In the genomic region with DNA sequence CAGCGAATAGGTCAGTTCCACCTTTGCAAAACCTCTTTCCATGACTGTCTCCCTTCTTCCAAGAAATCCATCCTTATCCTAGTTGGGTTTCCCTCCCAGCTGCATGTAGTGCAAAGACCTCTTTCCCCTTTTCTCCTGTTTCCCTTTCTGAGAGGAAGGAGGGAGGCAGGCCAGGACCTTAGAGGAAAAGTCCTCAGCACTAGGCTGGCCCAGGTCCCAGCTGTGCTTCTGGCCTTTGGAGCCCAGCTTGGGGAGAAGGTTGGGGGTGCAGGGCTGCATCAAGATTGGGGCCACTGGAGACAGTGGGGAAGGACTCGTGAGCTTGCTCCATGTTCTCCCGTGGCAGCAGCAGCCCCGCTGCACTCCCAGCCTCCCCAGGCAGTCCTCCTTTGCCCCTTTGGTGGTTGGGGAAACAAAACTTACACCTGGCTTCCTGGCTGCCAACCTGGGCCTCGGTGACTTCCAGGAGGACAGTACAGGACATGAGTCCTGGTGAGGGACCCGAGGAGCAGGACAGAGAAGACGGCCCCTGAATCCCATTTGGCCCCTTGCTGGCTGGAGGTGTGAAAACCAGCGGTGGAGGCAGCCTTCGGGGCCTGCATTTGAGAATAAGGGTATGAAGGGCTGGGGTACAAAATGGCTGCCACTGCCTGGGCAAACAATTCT, we compare ENCODE assay signal across 8 cellular contexts. TPM values are rescaled to one million over a fixed set of nuclear protein-coding genes. Genes with fewer than 3 reads are reported as not detected.
DNase-seq lines count a peak whose midpoint lies in the region; ATAC-seq and TF ChIP-seq lines count a peak whose summit lies in the region.

No MANE protein-coding gene starts in this region.

- peaks cover 12% of the 10 kb centered on the region for H3K4me1 ChIP-seq in prostate gland (replicated peaks)

- H3K27me3 ChIP-seq in prostate gland (replicated peaks; ENCODE audit: insufficient read depth), result no peaks in the 10 kb centered on the region

- peak overlapping the region; percentile 100 for H3K27ac ChIP-seq in VCaP
- peak overlapping the region; percentile 41 to 100 for H3K27ac ChIP-seq in prostate gland

- ATAC-seq in HG02763 (IDR thresholded peaks at IDR 0.05; ENCODE audit: unreplicated experiment) (no peak), HG03565 (IDR thresholded peaks at IDR 0.05; ENCODE audit: unreplicated experiment) (no peak)

- WGBS in prostate gland, result 56% methylated on average over 9 of the region's 9 CpGs

- intact Hi-C loops in prostate gland (cut with DNase I), result no loop called here

- DNase-seq in GM12864 (ENCODE audit: low read depth) (no peak), foreskin fibroblast (no peak), prostate gland (ENCODE audit: low spot score) (no peak), NCI-H2227 (lab: John Stamatoyannopoulos, UW; ENCODE audit: unreplicated experiment) (no peak), GDM1 (lab: John Stamatoyannopoulos, UW) (no peak)

- no peaks in the 10 kb centered on the region for H3K36me3 ChIP-seq in prostate gland

- TF ChIP-seq POLR2A in prostate gland (IDR thresholded peaks at IDR 0.05), result no peak

- TF ChIP-seq CTCF in GM12864 (IDR thresholded peaks at IDR 0.05; ENCODE audit: low read depth, low read length, missing control alignments) (no peak), VCaP (conservative IDR thresholded peaks at IDR 0.05) (no peak), foreskin fibroblast (IDR thresholded peaks at IDR 0.05; ENCODE audit: low read depth, low read length) (no peak), prostate gland (IDR thresholded peaks at IDR 0.05) (peak in 1 of 4 experiments; percentile 3)

- peak overlapping the region; percentile 70 for H3K4me3 ChIP-seq in GM12864 (ENCODE audit: low read depth, low read length)
- peak overlapping the region; percentile 27 to 57 for H3K4me3 ChIP-seq in foreskin fibroblast (ENCODE audit: low read depth in 1 of 2, low read length in 2 of 2)
- H3K4me3 ChIP-seq in prostate gland, result peak overlapping the region in 1 of 2 donors; percentile 88

- H3K9me3 ChIP-seq in prostate gland, result no peaks in the 10 kb centered on the region

RNA-seq across cellular contexts. Expression of a gene that starts 0.5 kb away (rescaled TPM):
- total RNA-seq in prostate gland, result 10 to 100 TPM in 1 of 2 donors, 1 to 10 TPM in 1; 7.1 to 27.0 TPM

RNA-seq across cellular contexts. Expression of a gene that starts 13.9 kb away (rescaled TPM):
- 10 to 100 TPM; 34.5 to 67.1 TPM for total RNA-seq in prostate gland

RNA-seq across cellular contexts. Expression of a gene that starts 26.7 kb away (rescaled TPM):
- 10 to 100 TPM; 18.8 to 23.3 TPM for total RNA-seq in prostate gland

RNA-seq across cellular contexts. Expression of a gene that starts 29.8 kb away (rescaled TPM):
- 100 to 1,000 TPM in 1 of 2 donors, 10 to 100 TPM in 1; 34.7 to 154 TPM for total RNA-seq in prostate gland

RNA-seq across cellular contexts. Expression of a gene that starts 59.5 kb away (rescaled TPM):
- 10 to 100 TPM in 1 of 2 donors, 1 to 10 TPM in 1; 3.6 to 12.2 TPM for total RNA-seq in prostate gland
